In the genomic region with DNA sequence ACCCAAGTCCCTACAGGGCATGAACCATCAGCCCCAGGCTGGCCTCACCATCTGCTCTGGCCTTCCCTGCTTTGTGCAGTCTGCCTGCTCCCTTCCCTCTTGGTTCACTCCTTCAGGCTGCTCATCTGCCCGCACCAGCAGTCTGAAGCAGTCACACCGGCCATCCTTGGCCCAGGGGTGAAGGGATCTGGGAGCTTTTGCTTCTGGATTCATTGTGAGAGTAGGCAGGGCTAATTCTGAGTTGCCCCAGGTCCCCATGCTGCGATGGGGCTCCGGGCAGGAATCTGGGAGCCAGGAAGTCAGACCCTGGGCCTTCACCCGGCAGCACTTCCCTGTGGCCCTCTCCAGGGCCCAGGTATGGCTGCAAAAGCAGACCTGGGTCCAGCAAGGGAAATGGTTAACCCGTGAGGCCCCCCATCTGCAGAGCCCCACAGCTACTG, we compare ENCODE assay signal across 27 cellular contexts.
A peak's percentile ranks its signal among the peaks of the same experiment; 100 is the strongest.
DNase-seq lines count a peak whose midpoint lies in the region; ATAC-seq and TF ChIP-seq lines count a peak whose summit lies in the region.
"Had no signal": no experiment of that assay in that cellular context is flagged by ENCODE, and none has a peak within 500 bp of the region (broad histone marks: within the 10 kb centered on the region; RNA-seq: fewer than 3 reads in every experiment).

No MANE protein-coding gene starts in this region.

- H2AK9ac ChIP-seq in IMR-90 (replicated peaks; ENCODE audit: low read depth, low read length, poor library complexity): no peak overlapping the region

- H3K9me3 ChIP-seq in IMR-90 (ENCODE audit: control insufficient read depth, insufficient read depth, low read length): no peaks in the 10 kb centered on the region
- H3K9me3 ChIP-seq in WERI-Rb-1 (ENCODE audit: severe bottlenecking): no peaks in the 10 kb centered on the region
- H3K9me3 ChIP-seq in thoracic aorta: no peaks in the 10 kb centered on the region
- H3K9me3 ChIP-seq: psoas muscle, SJSA1, upper lobe of right lung had no signal

- H3K4me2 ChIP-seq in IMR-90 (ENCODE audit: low read depth, low read length) (no peak overlapping the region), GM23338 (no peak overlapping the region)
- H3K4me2 ChIP-seq: PC-9 had no signal

- BruUV-seq in IMR-90 (replicated peaks; lab: Mats Ljungman, UMichigan): no TSS peak

- no peak for TF ChIP-seq CTCF in IMR-90 (conservative IDR thresholded peaks at IDR 0.05; ENCODE audit: low read depth, low read length)
- TF ChIP-seq CTCF in WERI-Rb-1 (IDR thresholded peaks at IDR 0.05; ENCODE audit: low read depth, low read length): no peak
- TF ChIP-seq CTCF in neural crest cell (conservative IDR thresholded peaks at IDR 0.05): no peak
- no peak for TF ChIP-seq CTCF in thoracic aorta (IDR thresholded peaks at IDR 0.05)
- no peak for TF ChIP-seq CTCF in GM23338 (conservative IDR thresholded peaks at IDR 0.05; ENCODE audit: low read depth in 2 of 2)

- H3K4me1 Mint-ChIP-seq in neural crest cell (peaks cover 17% of the 10 kb centered on the region), GM23338 (no peaks in the 10 kb centered on the region)

- H3K9me2 ChIP-seq in GM23338 (ENCODE audit: insufficient read depth): no peaks in the 10 kb centered on the region

- H3K79me1 ChIP-seq in IMR-90 (ENCODE audit: low read depth in 1 of 2, low read length in 2 of 2): peaks cover 3 to 26% of the 10 kb centered on the region in 2 experiments; a peak in 3 of 4 replicates

- H3K27ac ChIP-seq in IMR-90 (ENCODE audit: insufficient read depth, low read length) (no peak overlapping the region), WERI-Rb-1 (peak overlapping the region; percentile 72), thoracic aorta (peak overlapping the region; percentile 72 to 77), GM23338 (ENCODE audit: low read depth) (no peak overlapping the region)
- H3K27ac ChIP-seq: foreskin keratinocyte, PC-9, psoas muscle, upper lobe of right lung had no signal

- H3K27ac Mint-ChIP-seq in neural crest cell (ENCODE audit: unreplicated experiment) (no peak overlapping the region), GM23338 (no peak overlapping the region)
- H3K27ac Mint-ChIP-seq: CD4-positive, alpha-beta T cell; memory B cell had no signal

- H3K36me3 ChIP-seq in IMR-90 (ENCODE audit: control insufficient read depth, insufficient read depth, low read length): no peaks in the 10 kb centered on the region
- H3K36me3 ChIP-seq in WERI-Rb-1: no peaks in the 10 kb centered on the region
- no peaks in the 10 kb centered on the region for H3K36me3 ChIP-seq in thoracic aorta
- H3K36me3 ChIP-seq in GM23338 (ENCODE audit: insufficient read depth): no peaks in the 10 kb centered on the region
- H3K36me3 ChIP-seq: SJSA1, upper lobe of right lung had no signal

- dilution Hi-C loops in IMR-90 (cut with HindIII; ENCODE audit: low sequenced_read_pairs, unreplicated experiment): no loop called here

- no peaks in the 10 kb centered on the region for H3K27me3 ChIP-seq in IMR-90 (ENCODE audit: control insufficient read depth, insufficient read depth, low read length)
- no peaks in the 10 kb centered on the region for H3K27me3 ChIP-seq in WERI-Rb-1 (ENCODE audit: insufficient read depth, low read depth, severe bottlenecking)
- no peaks in the 10 kb centered on the region for H3K27me3 ChIP-seq in thoracic aorta (replicated peaks; ENCODE audit: insufficient read depth)
- no peaks in the 10 kb centered on the region for H3K27me3 ChIP-seq in GM23338 (ENCODE audit: insufficient read depth)
- H3K27me3 ChIP-seq: foreskin keratinocyte, SJSA1, upper lobe of right lung had no signal

- H3K27me3 Mint-ChIP-seq in neural crest cell (ENCODE audit: low read depth) (no peaks in the 10 kb centered on the region), GM23338 (ENCODE audit: insufficient read depth, low read depth, poor library complexity) (peaks cover 9% of the 10 kb centered on the region)
- H3K27me3 Mint-ChIP-seq: CD4-positive, alpha-beta T cell; memory B cell had no signal

- POLR2A ChIA-PET in IMR-90 (lab: Charles Lee; ENCODE audit: unreplicated experiment): no interaction called here

- H3K9ac ChIP-seq in IMR-90 (ENCODE audit: low read depth, low read length): no peak overlapping the region

- TF ChIP-seq RAD21 in IMR-90 (IDR thresholded peaks at IDR 0.05; ENCODE audit: low read length): no peak

- H2BK20ac ChIP-seq in IMR-90 (ENCODE audit: low read depth, low read length): no peak overlapping the region

- no peak for TF ChIP-seq POLR2A in IMR-90 (IDR thresholded peaks at IDR 0.05; ENCODE audit: low read depth, low read length)

- in situ Hi-C loops in IMR-90 (cut with MboI; ENCODE audit: low sequenced_read_pairs): no loop called here

- no peaks in the 10 kb centered on the region for H3K79me2 ChIP-seq in GM23338 (replicated peaks; ENCODE audit: insufficient read depth)

- peaks cover 4% of the 10 kb centered on the region for H3K9me1 ChIP-seq in IMR-90 (ENCODE audit: insufficient read depth, low read length)

- peak overlapping the region; percentile 35 for H3K4ac ChIP-seq in IMR-90 (ENCODE audit: low read depth, low read length)

- H3K14ac ChIP-seq in IMR-90 (replicated peaks; ENCODE audit: low read depth, low read length): 0 out of 2 replicates have a peak overlapping the region, but pooled peaks have one; percentile 38

- no peaks in the 10 kb centered on the region for H4K20me1 ChIP-seq in IMR-90 (ENCODE audit: insufficient read depth, low read length)
- H4K20me1 ChIP-seq in GM23338 (replicated peaks; ENCODE audit: insufficient read depth): no peaks in the 10 kb centered on the region

- no peaks in the 10 kb centered on the region for H3K9me3 Mint-ChIP-seq in neural crest cell
- H3K9me3 Mint-ChIP-seq in GM23338: no peaks in the 10 kb centered on the region
- H3K9me3 Mint-ChIP-seq: CD4-positive, alpha-beta T cell; memory B cell had no signal

- DNase-seq in IMR-90 (no peak), WERI-Rb-1 (no peak), neural crest cell (ENCODE audit: low read depth, low spot score) (no peak), thoracic aorta (ENCODE audit: low spot score) (no peak), Kasumi-1 (lab: John Stamatoyannopoulos, UW) (no peak), GM23338 (ENCODE audit: low spot score) (no peak), NCI-H2081 (lab: John Stamatoyannopoulos, UW) (no peak)
- DNase-seq: activated CD4-positive, alpha-beta T cell treated with anti-CD3 and anti-CD28 coated beads, Interleukin-2, amount 50 U/mL, for 48 hours; activated CD8-positive, alpha-beta memory T cell treated with anti-CD3 and anti-CD28 coated beads, Interleukin-2, amount 50 U/mL, for 4 hours; activated naive CD4-positive, alpha-beta T cell treated with anti-CD3 and anti-CD28 coated beads, Interleukin-2, amount 50 U/mL, for 16 hours; amygdala; caudate nucleus; CD4-positive, alpha-beta T cell; foreskin keratinocyte; NCI-H1092 treated with DMSO at 0.1 percent for 48 hours; NCI-H187; NCI-H510A treated with DMSO at 0.1 percent for 48 hours; NK-92 treated with Interleukin-12 subunit alpha and Interleukin-12 subunit beta, amount 100 ng/mL, for 24 hours had no signal

- no peak overlapping the region for H3K23ac ChIP-seq in IMR-90 (ENCODE audit: low read depth, low read length)

- intact Hi-C loops in IMR-90 (cut with micrococcal nuclease): no loop called here

- no peak overlapping the region for H2BK5ac ChIP-seq in IMR-90 (ENCODE audit: low read depth, low read length, poor library complexity, severe bottlenecking)

- H3K4me3 ChIP-seq in IMR-90 (ENCODE audit: insufficient read depth, low read depth, low read length) (no peak overlapping the region), WERI-Rb-1 (ENCODE audit: low read depth, low read length) (no peak overlapping the region), thoracic aorta (no peak overlapping the region), GM23338 (no peak overlapping the region)
- H3K4me3 ChIP-seq: GM12878, GM23248, PC-9, psoas muscle, SJSA1, upper lobe of right lung had no signal

- H3K56ac ChIP-seq in IMR-90 (ENCODE audit: extremely low read depth, insufficient read depth, low read length): no peak overlapping the region

- H4K91ac ChIP-seq in IMR-90 (ENCODE audit: insufficient read depth, low read depth, low read length): no peak overlapping the region

- no peak overlapping the region for H2BK15ac ChIP-seq in IMR-90 (ENCODE audit: low read depth, low read length)

- H4K8ac ChIP-seq in IMR-90 (ENCODE audit: low read depth in 2 of 2, low read length in 2 of 2): no peak overlapping the region

- H3K18ac ChIP-seq in IMR-90 (ENCODE audit: low read depth, low read length): no peak overlapping the region

- H2AFZ ChIP-seq in IMR-90 (replicated peaks; ENCODE audit: low read length, poor library complexity): no peak overlapping the region
- no peak overlapping the region for H2AFZ ChIP-seq in GM23338
- H2AFZ ChIP-seq: GM23248, PC-9 had no signal

- whole genome bisulfite sequencing in IMR-90 (ENCODE audit: extremely low coverage in 2 of 2, insufficient read length in 1 of 2), 2 experiments: no CpG with 5 or more reads among the region's 6 CpGs

- no peak for ATAC-seq in IMR-90 (ENCODE audit: low read depth)
- ATAC-seq in thoracic aorta (ENCODE audit: insufficient number of reproducible peaks, low FRiP score, low read depth): no peak
- no peak for ATAC-seq in GM23338
- ATAC-seq: activated CD4-positive, CD25-positive, alpha-beta regulatory T cell treated with anti-CD3 and anti-CD28 coated beads, Interleukin-2, amount 50 U/mL, for 24 hours; esophagus mucosa; foreskin keratinocyte; GM12878 had no signal

- H3K4me1 ChIP-seq in IMR-90 (ENCODE audit: control insufficient read depth, insufficient read depth, low read length): peaks cover 8% of the 10 kb centered on the region; the same call in 1 of the 2 replicates
- H3K4me1 ChIP-seq in thoracic aorta (ENCODE audit: control insufficient read depth in 1 of 2, low read depth in 2 of 2): peaks cover 6 to 41% of the 10 kb centered on the region in 2 donors
- H3K4me1 ChIP-seq in GM23338 (ENCODE audit: insufficient read depth): no peaks in the 10 kb centered on the region

- H4K5ac ChIP-seq in IMR-90 (ENCODE audit: low read depth, low read length): no peak overlapping the region

- no peak overlapping the region; the same call in none of the 2 replicates for H2BK120ac ChIP-seq in IMR-90 (ENCODE audit: low read depth, low read length)

- peak overlapping the region; percentile 68; the same call in 1 of the 2 replicates for H2AK5ac ChIP-seq in IMR-90 (ENCODE audit: low read depth, low read length)

- H3F3A ChIP-seq in GM23338 (replicated peaks; ENCODE audit: low read depth): no peaks in the 10 kb centered on the region

- H3K4me3 Mint-ChIP-seq in neural crest cell (peak overlapping the region; percentile 49), GM23338 (no peak overlapping the region)
- H3K4me3 Mint-ChIP-seq: CD4-positive, alpha-beta T cell; memory B cell had no signal

- CTCF ChIA-PET in IMR-90 (lab: Yijun Ruan, JAX): no interaction called here

- H3K36me3 Mint-ChIP-seq in neural crest cell (ENCODE audit: low read depth): peaks cover 13% of the 10 kb centered on the region
- H3K36me3 Mint-ChIP-seq in GM23338 (ENCODE audit: low read depth): peaks cover 3% of the 10 kb centered on the region; the same call in 1 of the 3 replicates

TF ChIP-seq in IMR-90, 13 proteins besides CTCF, POLR2A, EP300 and RAD21 (continues in another document):
- TF ChIP-seq RFX5 (IDR thresholded peaks at IDR 0.05; ENCODE audit: low read depth, low read length): no peak

TF ChIP-seq in GM23338, 12 proteins besides CTCF, POLR2A, EP300 and RAD21 (continues in another document):
- TF ChIP-seq EZH2 (IDR thresholded peaks at IDR 0.05; ENCODE audit: low read depth, unreplicated experiment) (no peak), ZNF331 (CRISPR knock-in tag; IDR thresholded peaks at IDR 0.05; ENCODE audit: low read depth) (no peak)

Comparison
In these comparisons a context has a peak if more than half of its experiments do, and no peak if none do; other contexts are left out.
1. H3K27ac ChIP-seq: peak in WERI-Rb-1 (single experiment) and thoracic aorta (2 of 2); none in IMR-90 (single experiment) and GM23338 (single experiment).